In genomic region chr20:62159835-62160234, GRCh38 we compare ENCODE assay signal across 10 cellular contexts. TPM values are rescaled to one million over a fixed set of nuclear protein-coding genes. Genes with fewer than 3 reads are reported as not detected.
A peak's percentile ranks its signal among the peaks of the same experiment; 100 is the strongest.
DNase-seq lines count a peak whose midpoint lies in the region; ATAC-seq, FAIRE-seq and TF ChIP-seq lines count a peak whose summit lies in the region.
"Had no signal": no experiment of that assay in that cellular context is flagged by ENCODE, and none has a peak within 500 bp of the region (broad histone marks: within the 10 kb centered on the region; RNA-seq: fewer than 3 reads in every experiment).

No MANE protein-coding gene starts in this region.

- H3K36me3 Mint-ChIP-seq in activated T-helper 17 cell treated with anti-CD3 and anti-CD28 coated beads, Interleukin-2, amount 50 U/mL, for 72 hours (ENCODE audit: low read depth): peaks cover 50% of the 10 kb centered on the region
- H3K36me3 Mint-ChIP-seq in osteocyte (ENCODE audit: unreplicated experiment): peaks cover 8% of the 10 kb centered on the region

- H3K9ac ChIP-seq in skeletal muscle tissue (ENCODE audit: low read depth in 1 of 3, low read length in 3 of 3): peak overlapping the region in 2 of 3 donors; percentile 51 to 54

- H3K4me1 ChIP-seq in skeletal muscle tissue (ENCODE audit: control insufficient read depth in 3 of 3, insufficient read depth in 3 of 3, low read length in 3 of 3): peaks cover 11 to 29% (median 18%) of the 10 kb centered on the region in 3 donors
- H3K4me1 ChIP-seq in tibial artery: peaks cover 0 to 15% (median 6%) of the 10 kb centered on the region in 4 donors

- peak overlapping the region; percentile 16 for H3K27ac Mint-ChIP-seq in activated T-helper 17 cell treated with anti-CD3 and anti-CD28 coated beads, Interleukin-2, amount 50 U/mL, for 72 hours
- no peak overlapping the region for H3K27ac Mint-ChIP-seq in osteocyte (ENCODE audit: unreplicated experiment)
- H3K27ac Mint-ChIP-seq: memory B cell had no signal

- H3K27me3 Mint-ChIP-seq in activated T-helper 17 cell treated with anti-CD3 and anti-CD28 coated beads, Interleukin-2, amount 50 U/mL, for 72 hours: no peaks in the 10 kb centered on the region
- H3K27me3 Mint-ChIP-seq in osteocyte (ENCODE audit: unreplicated experiment): no peaks in the 10 kb centered on the region
- H3K27me3 Mint-ChIP-seq: memory B cell had no signal

- FAIRE-seq in HTR-8/SVneo (lab: Jason Lieb, UNC): peak; percentile 99

- TF ChIP-seq CTCF in osteocyte (IDR thresholded peaks at IDR 0.05) (no peak), tibial artery (IDR thresholded peaks at IDR 0.05) (no peak)

- intact Hi-C loops in tibial artery (cut with DNase I; ENCODE audit: low total_unique reads): no loop called here

- no peaks in the 10 kb centered on the region for H3K9me3 Mint-ChIP-seq in activated T-helper 17 cell treated with anti-CD3 and anti-CD28 coated beads, Interleukin-2, amount 50 U/mL, for 72 hours
- H3K9me3 Mint-ChIP-seq in osteocyte (ENCODE audit: unreplicated experiment): no peaks in the 10 kb centered on the region
- H3K9me3 Mint-ChIP-seq: memory B cell had no signal

- H3K9me3 ChIP-seq in skeletal muscle tissue (ENCODE audit: control insufficient read depth in 3 of 3, low read length in 3 of 3): no peaks in the 10 kb centered on the region
- H3K9me3 ChIP-seq in tibial artery: no peaks in the 10 kb centered on the region

- ATAC-seq in activated T-helper 17 cell treated with anti-CD3 and anti-CD28 coated beads, Interleukin-2, amount 50 U/mL, for 72 hours (replicated peaks): peak; percentile 95

- H3K4me3 ChIP-seq in skeletal muscle tissue (ENCODE audit: low read length in 3 of 3) (peak overlapping the region in 1 of 3 donors; percentile 29), tibial artery (no peak overlapping the region)

- DNase-seq in ELR (ENCODE audit: low read depth) (peak; percentile 73), HTR-8/SVneo (ENCODE audit: insufficient read length, low spot score) (peak; percentile 86), osteocyte (ENCODE audit: extremely low spot score, unreplicated experiment) (no peak), tibial artery (no peak), NCI-H2081 (lab: John Stamatoyannopoulos, UW) (no peak), anterior cingulate cortex (lab: John Stamatoyannopoulos, UW) (no peak)
- DNase-seq: NCI-H82 had no signal

- H3K27ac ChIP-seq in skeletal muscle tissue (ENCODE audit: low read depth, low read length) (no peak overlapping the region), tibial artery (no peak overlapping the region)

- H3K27me3 ChIP-seq in skeletal muscle tissue (ENCODE audit: control insufficient read depth in 3 of 3, insufficient read depth in 3 of 3, low read length in 3 of 3) (no peaks in the 10 kb centered on the region), tibial artery (no peaks in the 10 kb centered on the region)

- H3K4me1 Mint-ChIP-seq in activated T-helper 17 cell treated with anti-CD3 and anti-CD28 coated beads, Interleukin-2, amount 50 U/mL, for 72 hours: peaks cover 13% of the 10 kb centered on the region
- H3K4me1 Mint-ChIP-seq in osteocyte (ENCODE audit: unreplicated experiment): peaks cover 15% of the 10 kb centered on the region

- peak overlapping the region; percentile 49 for H3K4me3 Mint-ChIP-seq in activated T-helper 17 cell treated with anti-CD3 and anti-CD28 coated beads, Interleukin-2, amount 50 U/mL, for 72 hours
- no peak overlapping the region for H3K4me3 Mint-ChIP-seq in osteocyte (ENCODE audit: unreplicated experiment)
- H3K4me3 Mint-ChIP-seq: memory B cell had no signal

- H3K36me3 ChIP-seq in skeletal muscle tissue (ENCODE audit: control insufficient read depth in 3 of 3, insufficient read depth in 3 of 3, low read length in 3 of 3): peaks cover 32 to 36% (median 35%) of the 10 kb centered on the region in 3 donors
- peaks cover 23 to 72% (median 49%) of the 10 kb centered on the region in 3 donors for H3K36me3 ChIP-seq in tibial artery

RNA-seq across cellular contexts. Expression of gene SS18L1, which starts 16.3 kb away (rescaled TPM):
- 10 to 100 TPM; 16.5 to 17.9 TPM for total RNA-seq in activated T-helper 17 cell treated with anti-CD3 and anti-CD28 coated beads, Interleukin-2, amount 50 U/mL, for 72 hours
- total RNA-seq in skeletal muscle tissue: 11.5 TPM
- 18.3 and 19.9 TPM in 2 replicates for total RNA-seq in osteocyte

RNA-seq across cellular contexts. Expression of gene PSMA7, which starts 16.6 kb away (rescaled TPM):
- total RNA-seq in activated T-helper 17 cell treated with anti-CD3 and anti-CD28 coated beads, Interleukin-2, amount 50 U/mL, for 72 hours: 100 to 1,000 TPM; 161 to 334 TPM
- 121 TPM for total RNA-seq in skeletal muscle tissue
- 209 and 217 TPM in 2 replicates for total RNA-seq in osteocyte

RNA-seq across cellular contexts. Expression of gene MTG2, which starts 23.0 kb away (rescaled TPM):
- 10 to 100 TPM; 19.7 to 40.2 TPM for total RNA-seq in activated T-helper 17 cell treated with anti-CD3 and anti-CD28 coated beads, Interleukin-2, amount 50 U/mL, for 72 hours
- total RNA-seq in skeletal muscle tissue: 10.4 TPM
- total RNA-seq in osteocyte: 29.3 and 30.7 TPM in 2 replicates

RNA-seq across cellular contexts. Expression of gene LSM14B, which starts 37.6 kb away (rescaled TPM):
- 10 to 100 TPM; 25.1 to 29.8 TPM for total RNA-seq in activated T-helper 17 cell treated with anti-CD3 and anti-CD28 coated beads, Interleukin-2, amount 50 U/mL, for 72 hours
- 53.8 TPM for total RNA-seq in skeletal muscle tissue
- 67.8 and 68.7 TPM in 2 replicates for total RNA-seq in osteocyte

Comparison
In these comparisons a context has a peak if more than half of its experiments do, and no peak if none do; other contexts are left out.
1. DNase-seq: peak in ELR (single experiment) and HTR-8/SVneo (single experiment); none in osteocyte (single experiment), tibial artery (0 of 2), NCI-H2081 (0 of 2) and anterior cingulate cortex (0 of 58).